Comparison of ENCODE assay signal across 24 cellular contexts in genomic region chr2:224601923-224602322, GRCh38. TPM values are rescaled to one million over a fixed set of nuclear protein-coding genes. Genes with fewer than 3 reads are reported as not detected.
DNase-seq lines count a peak whose midpoint lies in the region; ATAC-seq and TF ChIP-seq lines count a peak whose summit lies in the region.
"Had no signal": no experiment of that assay in that cellular context is flagged by ENCODE, and none has a peak within 500 bp of the region (broad histone marks: within the 10 kb centered on the region; RNA-seq: fewer than 3 reads in every experiment).

No MANE protein-coding gene starts in this region.

- peaks cover 15% of the 10 kb centered on the region for H3K4me1 ChIP-seq in PC-3 (ENCODE audit: insufficient read depth, low read length)
- H3K4me1 ChIP-seq: Caco-2 had no signal

- H3F3A ChIP-seq in PC-3 (ENCODE audit: low read length, unreplicated experiment), result no peaks in the 10 kb centered on the region

- no peak overlapping the region for H3K4me2 ChIP-seq in PC-3 (ENCODE audit: low read length)
- H3K4me2 ChIP-seq: GM23338 had no signal

- no peak overlapping the region for H3K27ac ChIP-seq in PC-3 (ENCODE audit: low read length)

- DNase-seq in activated CD8-positive, alpha-beta memory T cell treated with anti-CD3 and anti-CD28 coated beads, Interleukin-2, amount 10 ng/mL, durations not matched to agents 7 days and 5 days, result no peak
- DNase-seq in activated CD8-positive, alpha-beta memory T cell treated with anti-CD3 and anti-CD28 coated beads for 24 hours, result no peak
- DNase-seq in activated naive CD8-positive, alpha-beta T cell treated with anti-CD3 and anti-CD28 coated beads for 36 hours, result no peak
- no peak for DNase-seq in PC-3
- DNase-seq in effector CD8-positive, alpha-beta T cell (lab: John Stamatoyannopoulos, UW), result no peak
- DNase-seq: AML-193; C1 segment of cervical spinal cord; Caco-2; CD4-positive, alpha-beta memory T cell; H9; MG63; NCI-H1105 treated with DMSO at 0.1 percent for 48 hours; NCI-H146; NCI-H1930; NCI-H2107; NCI-H446 treated with DMSO at 0.1 percent for 48 hours; NCI-H526 treated with DMSO at 0.1 percent for 48 hours; RPMI8226; SHP77 had no signal

- no peaks in the 10 kb centered on the region for H4K20me1 ChIP-seq in PC-3 (ENCODE audit: low read length)

- peaks cover 12% of the 10 kb centered on the region for H3K27me3 Mint-ChIP-seq in activated CD8-positive, alpha-beta memory T cell treated with anti-CD3 and anti-CD28 coated beads, Interleukin-2, amount 10 ng/mL, durations not matched to agents 7 days and 5 days
- H3K27me3 Mint-ChIP-seq in activated naive CD8-positive, alpha-beta T cell, result peaks cover 3% of the 10 kb centered on the region
- H3K27me3 Mint-ChIP-seq in activated naive CD8-positive, alpha-beta T cell treated with anti-CD3 and anti-CD28 coated beads for 36 hours, result peaks cover 4% of the 10 kb centered on the region
- peaks cover 21% of the 10 kb centered on the region for H3K27me3 Mint-ChIP-seq in activated T-helper 17 cell treated with anti-CD3 and anti-CD28 coated beads, Interleukin-2, amount 50 U/mL, for 72 hours
- peaks cover 4% of the 10 kb centered on the region for H3K27me3 Mint-ChIP-seq in stimulated activated naive CD8-positive, alpha-beta T cell treated with anti-CD3 and anti-CD28 coated beads, Interleukin-15, Interleukin-2, amounts not matched to agents 100 ng/mL and 50 ng/mL, for 24 hours

- no peaks in the 10 kb centered on the region for H3K79me2 ChIP-seq in PC-3 (ENCODE audit: low read length)

- no peaks in the 10 kb centered on the region for H3K9me3 ChIP-seq in PC-3 (ENCODE audit: low read length)
- H3K9me3 ChIP-seq: Caco-2, MG63 had no signal

- H3K9me2 ChIP-seq in PC-3 (replicated peaks; ENCODE audit: low read length), result no peaks in the 10 kb centered on the region

- intact Hi-C loops in PC-3 (cut with micrococcal nuclease), result no loop called here

- no peak overlapping the region for H3K4me3 Mint-ChIP-seq in activated CD8-positive, alpha-beta memory T cell treated with anti-CD3 and anti-CD28 coated beads, Interleukin-2, amount 10 ng/mL, durations not matched to agents 7 days and 5 days
- peak overlapping the region; percentile 87 for H3K4me3 Mint-ChIP-seq in activated naive CD8-positive, alpha-beta T cell
- H3K4me3 Mint-ChIP-seq in activated naive CD8-positive, alpha-beta T cell treated with anti-CD3 and anti-CD28 coated beads for 36 hours, result no peak overlapping the region
- peak overlapping the region; percentile 74 for H3K4me3 Mint-ChIP-seq in activated T-helper 17 cell treated with anti-CD3 and anti-CD28 coated beads, Interleukin-2, amount 50 U/mL, for 72 hours
- H3K4me3 Mint-ChIP-seq in stimulated activated naive CD8-positive, alpha-beta T cell treated with anti-CD3 and anti-CD28 coated beads, Interleukin-15, Interleukin-2, amounts not matched to agents 100 ng/mL and 50 ng/mL, for 24 hours, result peak overlapping the region; percentile 83
- H3K4me3 Mint-ChIP-seq: GM23338, H9 had no signal

- H3K36me3 Mint-ChIP-seq in activated CD8-positive, alpha-beta memory T cell treated with anti-CD3 and anti-CD28 coated beads, Interleukin-2, amount 10 ng/mL, durations not matched to agents 7 days and 5 days, result peaks cover 2% of the 10 kb centered on the region
- H3K36me3 Mint-ChIP-seq in activated naive CD8-positive, alpha-beta T cell, result no peaks in the 10 kb centered on the region
- peaks cover 3% of the 10 kb centered on the region for H3K36me3 Mint-ChIP-seq in activated naive CD8-positive, alpha-beta T cell treated with anti-CD3 and anti-CD28 coated beads for 36 hours
- H3K36me3 Mint-ChIP-seq in activated T-helper 17 cell treated with anti-CD3 and anti-CD28 coated beads, Interleukin-2, amount 50 U/mL, for 72 hours (ENCODE audit: low read depth), result no peaks in the 10 kb centered on the region
- H3K36me3 Mint-ChIP-seq in stimulated activated naive CD8-positive, alpha-beta T cell treated with anti-CD3 and anti-CD28 coated beads, Interleukin-15, Interleukin-2, amounts not matched to agents 100 ng/mL and 50 ng/mL, for 24 hours (ENCODE audit: low read depth), result no peaks in the 10 kb centered on the region
- H3K36me3 Mint-ChIP-seq: CD4-positive, alpha-beta memory T cell had no signal

- POLR2A ChIA-PET in PC-3 (lab: Charles Lee; ENCODE audit: unreplicated experiment), result no interaction called here

- H3K4me1 Mint-ChIP-seq in activated CD8-positive, alpha-beta memory T cell treated with anti-CD3 and anti-CD28 coated beads, Interleukin-2, amount 10 ng/mL, durations not matched to agents 7 days and 5 days, result peaks cover 12% of the 10 kb centered on the region
- peaks cover 15% of the 10 kb centered on the region for H3K4me1 Mint-ChIP-seq in activated naive CD8-positive, alpha-beta T cell (ENCODE audit: low read depth)
- peaks cover 15% of the 10 kb centered on the region for H3K4me1 Mint-ChIP-seq in activated naive CD8-positive, alpha-beta T cell treated with anti-CD3 and anti-CD28 coated beads for 36 hours
- peaks cover 21% of the 10 kb centered on the region for H3K4me1 Mint-ChIP-seq in activated T-helper 17 cell treated with anti-CD3 and anti-CD28 coated beads, Interleukin-2, amount 50 U/mL, for 72 hours
- H3K4me1 Mint-ChIP-seq in stimulated activated naive CD8-positive, alpha-beta T cell treated with anti-CD3 and anti-CD28 coated beads, Interleukin-15, Interleukin-2, amounts not matched to agents 100 ng/mL and 50 ng/mL, for 24 hours (ENCODE audit: low read depth), result peaks cover 17% of the 10 kb centered on the region

- H2AFZ ChIP-seq in PC-3 (ENCODE audit: low read length), result no peak overlapping the region

- CTCF ChIA-PET in activated CD8-positive, alpha-beta memory T cell treated with anti-CD3 and anti-CD28 coated beads, Interleukin-2, amount 10 ng/mL, durations not matched to agents 7 days and 5 days (lab: Charles Lee), result interaction anchor here (1.0 to 1.2 kb wide), 2 partner anchors 25 to 49 kb away, joined by 3 read pairs; no protein-coding TSS in a partner anchor
- CTCF ChIA-PET in PC-3 (lab: Charles Lee), result no interaction called here

- H3K9me3 Mint-ChIP-seq in activated CD8-positive, alpha-beta memory T cell treated with anti-CD3 and anti-CD28 coated beads, Interleukin-2, amount 10 ng/mL, durations not matched to agents 7 days and 5 days (ENCODE audit: low read depth), result peaks cover 4% of the 10 kb centered on the region
- H3K9me3 Mint-ChIP-seq in activated naive CD8-positive, alpha-beta T cell (ENCODE audit: low read depth), result no peaks in the 10 kb centered on the region
- no peaks in the 10 kb centered on the region for H3K9me3 Mint-ChIP-seq in activated naive CD8-positive, alpha-beta T cell treated with anti-CD3 and anti-CD28 coated beads for 36 hours
- no peaks in the 10 kb centered on the region for H3K9me3 Mint-ChIP-seq in activated T-helper 17 cell treated with anti-CD3 and anti-CD28 coated beads, Interleukin-2, amount 50 U/mL, for 72 hours
- H3K9me3 Mint-ChIP-seq in stimulated activated naive CD8-positive, alpha-beta T cell treated with anti-CD3 and anti-CD28 coated beads, Interleukin-15, Interleukin-2, amounts not matched to agents 100 ng/mL and 50 ng/mL, for 24 hours, result no peaks in the 10 kb centered on the region
- H3K9me3 Mint-ChIP-seq: GM23338, H9 had no signal

- no peaks in the 10 kb centered on the region for H3K36me3 ChIP-seq in PC-3 (ENCODE audit: low read depth, low read length)
- H3K36me3 ChIP-seq: MG63 had no signal

- no TSS peak for BruUV-seq in PC-3 (replicated peaks; lab: Mats Ljungman, UMichigan)

- TF ChIP-seq CTCF in PC-3 (conservative IDR thresholded peaks at IDR 0.05; ENCODE audit: low read depth, low read length), result no peak

- H3K9ac ChIP-seq in PC-3 (ENCODE audit: low read length), result no peak overlapping the region

- no peaks in the 10 kb centered on the region for H3K27me3 ChIP-seq in PC-3 (ENCODE audit: low read length)
- H3K27me3 ChIP-seq: MG63 had no signal

- H3K27ac Mint-ChIP-seq in activated CD8-positive, alpha-beta memory T cell treated with anti-CD3 and anti-CD28 coated beads, Interleukin-2, amount 10 ng/mL, durations not matched to agents 7 days and 5 days, result no peak overlapping the region
- H3K27ac Mint-ChIP-seq in activated naive CD8-positive, alpha-beta T cell, result no peak overlapping the region
- H3K27ac Mint-ChIP-seq in activated naive CD8-positive, alpha-beta T cell treated with anti-CD3 and anti-CD28 coated beads for 36 hours, result no peak overlapping the region
- peak overlapping the region; percentile 61 for H3K27ac Mint-ChIP-seq in activated T-helper 17 cell treated with anti-CD3 and anti-CD28 coated beads, Interleukin-2, amount 50 U/mL, for 72 hours
- no peak overlapping the region for H3K27ac Mint-ChIP-seq in stimulated activated naive CD8-positive, alpha-beta T cell treated with anti-CD3 and anti-CD28 coated beads, Interleukin-15, Interleukin-2, amounts not matched to agents 100 ng/mL and 50 ng/mL, for 24 hours
- H3K27ac Mint-ChIP-seq: CD4-positive, alpha-beta memory T cell; GM23338; H9 had no signal

- peak; percentile 27 for ATAC-seq in activated CD8-positive, alpha-beta memory T cell treated with anti-CD3 and anti-CD28 coated beads, Interleukin-2, amount 10 ng/mL, durations not matched to agents 7 days and 5 days
- ATAC-seq in activated T-helper 17 cell treated with anti-CD3 and anti-CD28 coated beads, Interleukin-2, amount 50 U/mL, for 72 hours (replicated peaks), result peak; percentile 88
- ATAC-seq in PC-3, result no peak
- ATAC-seq: GM23338, K562 had no signal

- H3K4me3 ChIP-seq in PC-3 (ENCODE audit: low read length), result no peak overlapping the region
- H3K4me3 ChIP-seq: GM23338, K562, MG63 had no signal

RNA-seq across cellular contexts. Expression of gene CUL3, which starts 16.8 kb away (rescaled TPM):
- 10 to 100 TPM; 72.2 to 79.8 TPM for total RNA-seq in activated CD8-positive, alpha-beta memory T cell treated with anti-CD3 and anti-CD28 coated beads, Interleukin-2, amount 10 ng/mL, durations not matched to agents 7 days and 5 days
- total RNA-seq in activated naive CD8-positive, alpha-beta T cell treated with anti-CD3 and anti-CD28 coated beads for 36 hours, result 10 to 100 TPM; 83.5 to 87.0 TPM
- total RNA-seq in activated T-helper 17 cell treated with anti-CD3 and anti-CD28 coated beads, Interleukin-2, amount 50 U/mL, for 72 hours, result 100 to 1,000 TPM in 1 of 2 donors, 10 to 100 TPM in 1; 96.1 to 128 TPM
- 50.4 and 54.9 TPM in 2 replicates for total RNA-seq in PC-3 (2014; rRNA removed)

Comparison
In these comparisons a context has a peak if more than half of its experiments do, and no peak if none do; other contexts are left out.
1. H3K4me3 Mint-ChIP-seq: peak in activated naive CD8-positive, alpha-beta T cell (single experiment), activated T-helper 17 cell treated with anti-CD3 and anti-CD28 coated beads, Interleukin-2, amount 50 U/mL, for 72 hours (single experiment) and stimulated activated naive CD8-positive, alpha-beta T cell treated with anti-CD3 and anti-CD28 coated beads, Interleukin-15, Interleukin-2, amounts not matched to agents 100 ng/mL and 50 ng/mL, for 24 hours (single experiment); none in activated CD8-positive, alpha-beta memory T cell treated with anti-CD3 and anti-CD28 coated beads, Interleukin-2, amount 10 ng/mL, durations not matched to agents 7 days and 5 days (single experiment) and activated naive CD8-positive, alpha-beta T cell treated with anti-CD3 and anti-CD28 coated beads for 36 hours (single experiment).